In genomic region chr2:160952462-160952861, GRCh38 we compare ENCODE assay signal across 13 cellular contexts.
DNase-seq lines count a peak whose midpoint lies in the region; ATAC-seq and TF ChIP-seq lines count a peak whose summit lies in the region.
"Had no signal": no experiment of that assay in that cellular context is flagged by ENCODE, and none has a peak within 500 bp of the region (broad histone marks: within the 10 kb centered on the region; RNA-seq: fewer than 3 reads in every experiment).

No MANE protein-coding gene starts in this region.

- H3K4me3 ChIP-seq in neuronal stem cell (ENCODE audit: low read length in 2 of 2): no peak overlapping the region
- H3K4me3 ChIP-seq in uterus: peak overlapping the region in 1 of 2 donors; percentile 20

- H4K91ac ChIP-seq in neuronal stem cell (ENCODE audit: low read depth, low read length, poor library complexity): no peak overlapping the region

- H3K9me3 Mint-ChIP-seq in endothelial cell (ENCODE audit: unreplicated experiment): no peaks in the 10 kb centered on the region
- no peaks in the 10 kb centered on the region for H3K9me3 Mint-ChIP-seq in activated naive CD8-positive, alpha-beta T cell treated with anti-CD3 and anti-CD28 coated beads, Interleukin-2, amount 50 U/mL, for 24 hours

- H2BK15ac ChIP-seq in neuronal stem cell (ENCODE audit: low read length): no peak overlapping the region

- H3K4me1 Mint-ChIP-seq in endothelial cell (ENCODE audit: unreplicated experiment): peaks cover 6% of the 10 kb centered on the region
- no peaks in the 10 kb centered on the region for H3K4me1 Mint-ChIP-seq in activated naive CD8-positive, alpha-beta T cell treated with anti-CD3 and anti-CD28 coated beads, Interleukin-2, amount 50 U/mL, for 24 hours

- H3K23ac ChIP-seq in neuronal stem cell (ENCODE audit: low read depth, low read length, poor library complexity): no peak overlapping the region

- no peak overlapping the region for H3K14ac ChIP-seq in neuronal stem cell (ENCODE audit: low read length)

- WGBS in neuronal stem cell (ENCODE audit: extremely low coverage in 2 of 2, insufficient read length in 2 of 2, insufficient replicate concordance in 1 of 2), 2 donors: no CpG with 5 or more reads among the region's 6 CpGs

- no peak overlapping the region for H3K9ac ChIP-seq in neuronal stem cell (ENCODE audit: low read depth, low read length, poor library complexity)

- H3K36me3 ChIP-seq in neuronal stem cell (replicated peaks in 1 of 2; ENCODE audit: control insufficient read depth in 2 of 2, insufficient read depth in 2 of 2, low read length in 2 of 2) (no peaks in the 10 kb centered on the region), uterus (no peaks in the 10 kb centered on the region)

- peak; percentile 26 for DNase-seq in NCI-H2227 (lab: John Stamatoyannopoulos, UW; ENCODE audit: unreplicated experiment)
- DNase-seq in NCI-H2227 treated with DMSO at 0.1 percent for 48 hours (lab: John Stamatoyannopoulos, UW): no peak
- DNase-seq in Right ventricle myocardium inferior (ENCODE audit: missing footprints): peak; percentile 60
- DNase-seq in neuronal stem cell (ENCODE audit: low spot score): no peak
- DNase-seq in uterus: peak; percentile 71 to 73
- DNase-seq in endothelial cell (ENCODE audit: low spot score): no peak
- DNase-seq in activated naive CD8-positive, alpha-beta T cell treated with anti-CD3 and anti-CD28 coated beads, Interleukin-2, amount 50 U/mL, for 24 hours: no peak
- DNase-seq: DMS79, foreskin melanocyte, NCI-H2029 treated with DMSO at 0.1 percent for 48 hours had no signal

- H3K4me1 ChIP-seq in neuronal stem cell (ENCODE audit: control insufficient read depth in 2 of 2, insufficient read depth in 1 of 2, low read depth in 1 of 2, low read length in 2 of 2): peaks cover 0 to 1% of the 10 kb centered on the region in 2 donors
- peaks cover 0 to 5% of the 10 kb centered on the region in 2 donors for H3K4me1 ChIP-seq in uterus

- intact Hi-C loops in Right ventricle myocardium inferior (cut with DNase I) (no loop called here), uterus (cut with DNase I; ENCODE audit: low total_unique reads) (no loop called here)

- no peak overlapping the region for H3K27ac Mint-ChIP-seq in endothelial cell (ENCODE audit: unreplicated experiment)
- no peak overlapping the region for H3K27ac Mint-ChIP-seq in activated naive CD8-positive, alpha-beta T cell treated with anti-CD3 and anti-CD28 coated beads, Interleukin-2, amount 50 U/mL, for 24 hours

- TF ChIP-seq POLR2A in uterus (IDR thresholded peaks at IDR 0.05): no peak

- no peak overlapping the region for H3K18ac ChIP-seq in neuronal stem cell (ENCODE audit: low read length)

- H3K27me3 Mint-ChIP-seq in endothelial cell (ENCODE audit: unreplicated experiment): no peaks in the 10 kb centered on the region
- H3K27me3 Mint-ChIP-seq in activated naive CD8-positive, alpha-beta T cell treated with anti-CD3 and anti-CD28 coated beads, Interleukin-2, amount 50 U/mL, for 24 hours: peaks cover 3% of the 10 kb centered on the region

- no peak overlapping the region for H2BK12ac ChIP-seq in neuronal stem cell (ENCODE audit: low read length)

- H2BK120ac ChIP-seq in neuronal stem cell (ENCODE audit: low read depth, low read length): no peak overlapping the region

- no peak overlapping the region for H3K4me3 Mint-ChIP-seq in endothelial cell (ENCODE audit: unreplicated experiment)
- no peak overlapping the region for H3K4me3 Mint-ChIP-seq in activated naive CD8-positive, alpha-beta T cell treated with anti-CD3 and anti-CD28 coated beads, Interleukin-2, amount 50 U/mL, for 24 hours

- H3K27ac ChIP-seq in neuronal stem cell (replicated peaks; ENCODE audit: low read length): no peak overlapping the region
- peak overlapping the region; percentile 74 to 84 for H3K27ac ChIP-seq in uterus
- H3K27ac ChIP-seq: 22Rv1 had no signal

- no peak overlapping the region for H2AK5ac ChIP-seq in neuronal stem cell (ENCODE audit: low read depth, low read length)

- peak; percentile 79 for ATAC-seq in Right ventricle myocardium inferior
- ATAC-seq in HG03354 (IDR thresholded peaks at IDR 0.05; ENCODE audit: poor library complexity, severe bottlenecking, unreplicated experiment): no peak
- ATAC-seq in activated naive CD8-positive, alpha-beta T cell treated with anti-CD3 and anti-CD28 coated beads, Interleukin-2, amount 50 U/mL, for 24 hours: no peak
- ATAC-seq: Panc1 had no signal

- H4K8ac ChIP-seq in neuronal stem cell (ENCODE audit: low read depth, low read length): no peak overlapping the region

- H3K4ac ChIP-seq in neuronal stem cell (ENCODE audit: low read length): no peak overlapping the region

- H3K9me3 ChIP-seq in neuronal stem cell (replicated peaks in 1 of 2; ENCODE audit: control insufficient read depth in 2 of 2, insufficient read depth in 1 of 2, low read depth in 1 of 2, low read length in 2 of 2) (no peaks in the 10 kb centered on the region), uterus (no peaks in the 10 kb centered on the region)

- TF ChIP-seq CTCF in uterus (IDR thresholded peaks at IDR 0.05): no peak
- TF ChIP-seq CTCF in endothelial cell (IDR thresholded peaks at IDR 0.05; ENCODE audit: unreplicated experiment): no peak

- H3K79me1 ChIP-seq in neuronal stem cell (ENCODE audit: low read depth, low read length): no peaks in the 10 kb centered on the region

- H2BK5ac ChIP-seq in neuronal stem cell (ENCODE audit: low read length): no peak overlapping the region

- H3K4me2 ChIP-seq in neuronal stem cell (ENCODE audit: insufficient read depth, low read length, poor library complexity, severe bottlenecking): no peak overlapping the region

- H2AFZ ChIP-seq in neuronal stem cell (ENCODE audit: low read length): peak overlapping the region; percentile 65

- H3K36me3 Mint-ChIP-seq in endothelial cell (ENCODE audit: low read depth, unreplicated experiment): no peaks in the 10 kb centered on the region
- no peaks in the 10 kb centered on the region for H3K36me3 Mint-ChIP-seq in activated naive CD8-positive, alpha-beta T cell treated with anti-CD3 and anti-CD28 coated beads, Interleukin-2, amount 50 U/mL, for 24 hours (ENCODE audit: low read depth)

- no peaks in the 10 kb centered on the region for H3K27me3 ChIP-seq in neuronal stem cell (ENCODE audit: control insufficient read depth in 3 of 3, insufficient read depth in 3 of 3, low read depth in 1 of 3, low read length in 3 of 3)
- H3K27me3 ChIP-seq in uterus: no peaks in the 10 kb centered on the region

Comparison
In these comparisons a context has a peak if more than half of its experiments do, and no peak if none do; other contexts are left out.
1. DNase-seq: peak in NCI-H2227 (single experiment), Right ventricle myocardium inferior (single experiment) and uterus (2 of 2); none in NCI-H2227 treated with DMSO at 0.1 percent for 48 hours (single experiment), neuronal stem cell (single experiment), endothelial cell (single experiment) and activated naive CD8-positive, alpha-beta T cell treated with anti-CD3 and anti-CD28 coated beads, Interleukin-2, amount 50 U/mL, for 24 hours (single experiment).